ENCODE assay signal across 8 cellular contexts in the genomic region with DNA sequence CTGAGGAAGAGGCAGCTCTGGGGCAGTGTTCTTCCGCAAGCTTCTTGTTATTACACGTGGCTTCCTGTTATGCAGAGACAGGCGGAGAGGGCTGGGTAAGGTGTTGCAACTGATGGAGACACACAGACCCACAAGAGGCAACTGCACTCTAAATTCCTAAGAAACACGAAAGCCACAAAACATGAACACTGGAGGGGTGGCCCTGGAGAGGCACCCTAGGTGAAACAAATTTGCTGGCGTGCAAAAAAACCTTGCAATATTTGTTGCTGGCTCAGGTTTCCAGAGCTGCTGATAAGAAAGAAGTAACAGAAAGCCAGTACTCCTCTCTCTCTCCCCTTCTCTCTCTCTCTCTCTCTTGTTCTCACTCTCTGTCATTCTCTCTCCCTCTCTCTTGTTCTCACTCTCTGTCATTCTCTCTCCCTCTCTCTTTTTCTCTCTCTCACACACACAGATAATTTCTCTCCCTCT. TPM values are rescaled to one million over a fixed set of nuclear protein-coding genes. Genes with fewer than 3 reads are reported as not detected.
A peak's percentile ranks its signal among the peaks of the same experiment; 100 is the strongest.
DNase-seq lines count a peak whose midpoint lies in the region; ATAC-seq and TF ChIP-seq lines count a peak whose summit lies in the region.

No MANE protein-coding gene starts in this region.

- H3K36me3 ChIP-seq in lung (ENCODE audit: control insufficient read depth in 2 of 2, insufficient read depth in 2 of 2, low read length in 2 of 2), result no peaks in the 10 kb centered on the region
- no peaks in the 10 kb centered on the region for H3K36me3 ChIP-seq in upper lobe of left lung

- H3K9me3 ChIP-seq in lung (ENCODE audit: control insufficient read depth in 2 of 2, insufficient read depth in 1 of 2, low read length in 1 of 2) (no peaks in the 10 kb centered on the region), upper lobe of left lung (no peaks in the 10 kb centered on the region)

- H3K27me3 ChIP-seq in lung (ENCODE audit: control insufficient read depth, insufficient read depth), result no peaks in the 10 kb centered on the region
- H3K27me3 ChIP-seq in upper lobe of left lung, result no peaks in the 10 kb centered on the region

- H3K4me3 ChIP-seq in lung (no peak overlapping the region), upper lobe of left lung (no peak overlapping the region)

- peaks cover 9 to 23% of the 10 kb centered on the region in 2 donors for H3K4me1 ChIP-seq in lung (ENCODE audit: control insufficient read depth in 2 of 2, insufficient read depth in 2 of 2, low read length in 2 of 2)
- peaks cover 83 to 91% (median 87%) of the 10 kb centered on the region in 4 donors for H3K4me1 ChIP-seq in upper lobe of left lung

- peak; percentile 40 for ATAC-seq in GM21528 (IDR thresholded peaks at IDR 0.05; ENCODE audit: low FRiP score, unreplicated experiment)
- peak; percentile 91 for ATAC-seq in lung (ENCODE audit: insufficient read depth, low FRiP score)
- peak; percentile 89 to 93 for ATAC-seq in upper lobe of left lung (ENCODE audit: low FRiP score in 2 of 2)
- no peak for ATAC-seq in HG03460 (IDR thresholded peaks at IDR 0.05; ENCODE audit: unreplicated experiment)
- no peak for ATAC-seq in GM21786 (IDR thresholded peaks at IDR 0.05; ENCODE audit: unreplicated experiment)

- TF ChIP-seq EP300 in upper lobe of left lung (IDR thresholded peaks at IDR 0.05), result peak in 1 of 4 donors; percentile 63

- TF ChIP-seq CTCF in lung (IDR thresholded peaks at IDR 0.05; ENCODE audit: control extremely low read depth, extremely low read depth) (no peak), upper lobe of left lung (IDR thresholded peaks at IDR 0.05) (no peak)

- DNase-seq in lung (ENCODE audit: low spot score) (peak; percentile 80), upper lobe of left lung (peak in 1 of 2 donors; percentile 94), NCI-H774 (lab: John Stamatoyannopoulos, UW) (no peak)

- H3K27ac ChIP-seq in adipose tissue (ENCODE audit: low read depth, low read length) (peak overlapping the region; percentile 33), lung (ENCODE audit: low read depth in 1 of 2, low read length in 1 of 2) (peak overlapping the region; percentile 38 to 90), upper lobe of left lung (peak overlapping the region; percentile 74 to 87 (median 78))

- peak; percentile 61 for TF ChIP-seq POLR2A in Raji (IDR thresholded peaks at IDR 0.05; ENCODE audit: insufficient read depth, low read depth, low read length)
- TF ChIP-seq POLR2A in upper lobe of left lung (IDR thresholded peaks at IDR 0.05), result peak in 1 of 4 donors; percentile 37

- 34 to 37% (median 34%) methylated on average over 5 of the region's 5 CpGs for WGBS in adipose tissue, 3 donors
- WGBS in lung, 2 donors, result 12% methylated on average over 5 of the region's 5 CpGs
- 9 to 21% methylated on average over 5 of the region's 5 CpGs for WGBS in upper lobe of left lung, 2 donors

RNA-seq across cellular contexts. Expression of a gene that starts 31.8 kb away (rescaled TPM):
- polyA plus RNA-seq in adipose tissue, result 10 to 100 TPM in 1 of 3 donors, 1 to 10 TPM in 2; 1.4 to 13.4 (median 7.2) TPM
- 10 to 100 TPM; 17.1 to 26.1 TPM for total RNA-seq in lung
- polyA plus RNA-seq in lung, result 10 to 100 TPM; 19.0 to 43.0 TPM
- total RNA-seq in upper lobe of left lung, result 10 to 100 TPM; 13.2 to 36.1 (median 26.3) TPM

Comparison
In these comparisons a context has a peak if more than half of its experiments do, and no peak if none do; other contexts are left out.
1. ATAC-seq: peak in GM21528 (single experiment), lung (single experiment) and upper lobe of left lung (2 of 2); none in HG03460 (single experiment) and GM21786 (single experiment).
2. Peak in every context shown above with its lines, with median percentiles within 50 percentile points of each other: H3K27ac ChIP-seq.